In the genomic region with DNA sequence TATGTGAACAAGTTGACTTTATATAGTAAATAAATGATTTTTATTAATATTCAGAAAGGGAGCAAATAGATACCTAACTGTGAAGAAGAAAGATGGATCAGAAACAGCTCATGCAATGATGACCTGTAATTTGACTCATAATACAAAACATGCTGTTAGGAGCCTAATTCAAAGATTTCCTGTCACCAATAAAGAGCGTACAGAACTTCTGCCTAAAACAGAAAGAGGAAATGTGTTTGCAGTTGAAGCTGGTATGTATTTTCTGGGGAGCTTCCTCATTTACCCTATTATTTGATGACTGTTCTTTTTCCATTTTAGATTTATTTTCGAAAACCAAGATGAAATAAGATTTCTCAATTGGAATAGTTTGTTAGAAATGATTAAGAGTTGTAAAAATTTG, we compare ENCODE assay signal across 1 cellular context.
TF ChIP-seq lines count a peak whose summit lies in the region.

No MANE protein-coding gene starts in this region.

TF ChIP-seq in GM23338, 12 proteins besides CTCF, POLR2A, EP300 and RAD21 (continued from another document):
- TF ChIP-seq, protein P1, sequence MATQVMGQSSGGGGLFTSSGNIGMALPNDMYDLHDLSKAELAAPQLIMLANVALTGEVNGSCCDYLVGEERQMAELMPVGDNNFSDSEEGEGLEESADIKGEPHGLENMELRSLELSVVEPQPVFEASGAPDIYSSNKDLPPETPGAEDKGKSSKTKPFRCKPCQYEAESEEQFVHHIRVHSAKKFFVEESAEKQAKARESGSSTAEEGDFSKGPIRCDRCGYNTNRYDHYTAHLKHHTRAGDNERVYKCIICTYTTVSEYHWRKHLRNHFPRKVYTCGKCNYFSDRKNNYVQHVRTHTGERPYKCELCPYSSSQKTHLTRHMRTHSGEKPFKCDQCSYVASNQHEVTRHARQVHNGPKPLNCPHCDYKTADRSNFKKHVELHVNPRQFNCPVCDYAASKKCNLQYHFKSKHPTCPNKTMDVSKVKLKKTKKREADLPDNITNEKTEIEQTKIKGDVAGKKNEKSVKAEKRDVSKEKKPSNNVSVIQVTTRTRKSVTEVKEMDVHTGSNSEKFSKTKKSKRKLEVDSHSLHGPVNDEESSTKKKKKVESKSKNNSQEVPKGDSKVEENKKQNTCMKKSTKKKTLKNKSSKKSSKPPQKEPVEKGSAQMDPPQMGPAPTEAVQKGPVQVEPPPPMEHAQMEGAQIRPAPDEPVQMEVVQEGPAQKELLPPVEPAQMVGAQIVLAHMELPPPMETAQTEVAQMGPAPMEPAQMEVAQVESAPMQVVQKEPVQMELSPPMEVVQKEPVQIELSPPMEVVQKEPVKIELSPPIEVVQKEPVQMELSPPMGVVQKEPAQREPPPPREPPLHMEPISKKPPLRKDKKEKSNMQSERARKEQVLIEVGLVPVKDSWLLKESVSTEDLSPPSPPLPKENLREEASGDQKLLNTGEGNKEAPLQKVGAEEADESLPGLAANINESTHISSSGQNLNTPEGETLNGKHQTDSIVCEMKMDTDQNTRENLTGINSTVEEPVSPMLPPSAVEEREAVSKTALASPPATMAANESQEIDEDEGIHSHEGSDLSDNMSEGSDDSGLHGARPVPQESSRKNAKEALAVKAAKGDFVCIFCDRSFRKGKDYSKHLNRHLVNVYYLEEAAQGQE (IDR thresholded peaks at IDR 0.05; ENCODE audit: unreplicated experiment), result no peak
- TF ChIP-seq ZNF114 (CRISPR knock-in tag; IDR thresholded peaks at IDR 0.05), result no peak
- no peak for TF ChIP-seq JUNB (IDR thresholded peaks at IDR 0.05; ENCODE audit: unreplicated experiment)
- no peak for TF ChIP-seq CREB1 (CRISPR knock-in tag; IDR thresholded peaks at IDR 0.05; ENCODE audit: low read depth)
TF ChIP-seq in GM23338: peak in this region for 0.
